In the genomic region with DNA sequence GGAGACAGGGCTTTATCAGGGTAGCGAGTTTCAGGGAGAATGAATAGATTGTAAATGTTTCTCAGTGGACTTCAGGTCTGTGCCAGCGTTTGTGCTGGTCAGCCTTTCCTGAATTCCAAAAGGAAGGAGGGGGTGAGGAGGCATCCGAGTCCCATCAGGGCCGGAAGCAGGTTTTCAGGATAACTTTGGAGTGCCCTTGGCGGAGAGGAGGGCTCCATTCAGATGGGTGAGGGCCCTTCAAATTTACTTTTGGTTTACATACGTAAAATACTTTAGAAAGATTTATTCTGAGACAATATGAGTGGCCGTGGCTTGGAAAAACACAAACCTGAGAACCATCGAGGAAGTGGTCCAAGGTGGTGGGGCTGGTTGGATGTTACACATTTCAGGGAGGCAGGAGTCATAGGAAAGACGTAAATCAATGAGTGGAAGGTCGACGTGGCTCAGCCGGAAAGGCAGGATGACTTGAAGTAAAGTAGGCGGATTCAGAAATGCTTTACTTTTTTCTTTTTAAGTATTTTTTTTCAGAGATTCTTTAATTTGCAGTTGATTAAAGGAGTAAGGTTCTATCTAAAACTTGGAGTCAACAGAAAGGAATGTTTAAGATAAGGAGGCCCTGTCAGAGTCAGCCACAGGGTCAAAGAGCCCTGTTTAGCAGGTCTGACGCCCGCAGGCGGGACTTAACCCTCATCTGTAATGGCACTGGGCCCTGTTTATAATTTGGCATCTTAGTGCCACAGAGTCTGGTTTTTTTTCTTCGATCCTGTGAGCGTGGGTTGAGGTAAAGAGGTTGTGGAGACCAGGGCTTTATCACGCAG, we compare ENCODE assay signal across 9 cellular contexts. TPM values are rescaled to one million over a fixed set of nuclear protein-coding genes. Genes with fewer than 3 reads are reported as not detected.
DNase-seq lines count a peak whose midpoint lies in the region; ATAC-seq and TF ChIP-seq lines count a peak whose summit lies in the region.
"Had no signal": no experiment of that assay in that cellular context is flagged by ENCODE, and none has a peak within 500 bp of the region (broad histone marks: within the 10 kb centered on the region; RNA-seq: fewer than 3 reads in every experiment).

No MANE protein-coding gene starts in this region.

- WGBS in sigmoid colon, 2 donors = 53 to 73% methylated on average over 19 of the region's 19 CpGs

- TF ChIP-seq POLR2A in sigmoid colon (IDR thresholded peaks at IDR 0.05) = no peak

- peaks cover 0 to 13% (median 2%) of the 10 kb centered on the region in 4 donors for H3K4me1 ChIP-seq in sigmoid colon

- intact Hi-C loops in Right ventricle myocardium inferior (cut with DNase I) (no loop called here), sigmoid colon (cut with DNase I) (no loop called here)

- no peaks in the 10 kb centered on the region for H3K36me3 Mint-ChIP-seq in T-helper 17 cell (ENCODE audit: low read depth)

- peak overlapping the region; percentile 75 for H3K27ac Mint-ChIP-seq in T-helper 17 cell

- H3K27ac ChIP-seq in sigmoid colon = peak overlapping the region in 3 of 4 donors; percentile 11 to 55 (median 42)
- H3K27ac ChIP-seq: suprapubic skin had no signal

- H3K36me3 ChIP-seq in sigmoid colon = no peaks in the 10 kb centered on the region

- H3K9me3 ChIP-seq in T-helper 17 cell (ENCODE audit: control insufficient read depth, low read length, poor library complexity, severe bottlenecking) (no peaks in the 10 kb centered on the region), sigmoid colon (no peaks in the 10 kb centered on the region)
- H3K9me3 ChIP-seq: suprapubic skin had no signal

- H3K27me3 Mint-ChIP-seq in T-helper 17 cell = no peaks in the 10 kb centered on the region

- no peak for ATAC-seq in T-helper 17 cell
- ATAC-seq in Right ventricle myocardium inferior = peak; percentile 58

- H3K4me3 Mint-ChIP-seq in T-helper 17 cell = no peak overlapping the region

- CTCF ChIA-PET in HEK293T (lab: Yijun Ruan, JAX) = no interaction called here

- TF ChIP-seq CTCF in sigmoid colon (IDR thresholded peaks at IDR 0.05) = no peak

- DNase-seq in HEK293T (ENCODE audit: extremely low spot score) (no peak), T-helper 17 cell (no peak), Right ventricle myocardium inferior (ENCODE audit: missing footprints) (no peak), sigmoid colon (no peak), NCI-H748 treated with DMSO at 0.1 percent for 48 hours (lab: John Stamatoyannopoulos, UW) (no peak), COR-L47 (lab: John Stamatoyannopoulos, UW) (no peak), germinal center (ENCODE audit: low spot score) (no peak)
- DNase-seq in central memory CD4-positive, alpha-beta T cell = no peak

- TF ChIP-seq EP300 in sigmoid colon (IDR thresholded peaks at IDR 0.05) = no peak

- H3K4me3 ChIP-seq in sigmoid colon = no peak overlapping the region
- H3K4me3 ChIP-seq: suprapubic skin had no signal

- H3K4me1 Mint-ChIP-seq in T-helper 17 cell = peaks cover 40% of the 10 kb centered on the region

- POLR2A ChIA-PET in HEK293T (lab: Yijun Ruan, JAX) = no interaction called here

- H3K27me3 ChIP-seq in sigmoid colon = no peaks in the 10 kb centered on the region
- H3K27me3 ChIP-seq: suprapubic skin had no signal

TF ChIP-seq in HEK293T, 16 proteins besides CTCF, POLR2A, EP300 and RAD21:
- TF ChIP-seq, protein P1, sequence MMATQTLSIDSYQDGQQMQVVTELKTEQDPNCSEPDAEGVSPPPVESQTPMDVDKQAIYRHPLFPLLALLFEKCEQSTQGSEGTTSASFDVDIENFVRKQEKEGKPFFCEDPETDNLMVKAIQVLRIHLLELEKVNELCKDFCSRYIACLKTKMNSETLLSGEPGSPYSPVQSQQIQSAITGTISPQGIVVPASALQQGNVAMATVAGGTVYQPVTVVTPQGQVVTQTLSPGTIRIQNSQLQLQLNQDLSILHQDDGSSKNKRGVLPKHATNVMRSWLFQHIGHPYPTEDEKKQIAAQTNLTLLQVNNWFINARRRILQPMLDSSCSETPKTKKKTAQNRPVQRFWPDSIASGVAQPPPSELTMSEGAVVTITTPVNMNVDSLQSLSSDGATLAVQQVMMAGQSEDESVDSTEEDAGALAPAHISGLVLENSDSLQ (IDR thresholded peaks at IDR 0.05) = peak; percentile 70
- TF ChIP-seq NFRKB (IDR thresholded peaks at IDR 0.05) = no peak

RNA-seq across cellular contexts. Expression of a gene that starts 32.8 kb away (rescaled TPM):
- total RNA-seq in T-helper 17 cell = 10 to 100 TPM; 56.8 to 79.5 TPM
- 89.9 TPM for total RNA-seq in Right ventricle myocardium inferior
- total RNA-seq in sigmoid colon = 10 to 100 TPM in 2 of 4 donors, 1 to 10 TPM in 2; 9.6 to 22.9 (median 15.9) TPM
- 1 to 10 TPM in 2 of 3 donors, under 1 TPM in 1; 0.69 to 8.5 (median 3.0) TPM for polyA plus RNA-seq in sigmoid colon
